In the genomic region with DNA sequence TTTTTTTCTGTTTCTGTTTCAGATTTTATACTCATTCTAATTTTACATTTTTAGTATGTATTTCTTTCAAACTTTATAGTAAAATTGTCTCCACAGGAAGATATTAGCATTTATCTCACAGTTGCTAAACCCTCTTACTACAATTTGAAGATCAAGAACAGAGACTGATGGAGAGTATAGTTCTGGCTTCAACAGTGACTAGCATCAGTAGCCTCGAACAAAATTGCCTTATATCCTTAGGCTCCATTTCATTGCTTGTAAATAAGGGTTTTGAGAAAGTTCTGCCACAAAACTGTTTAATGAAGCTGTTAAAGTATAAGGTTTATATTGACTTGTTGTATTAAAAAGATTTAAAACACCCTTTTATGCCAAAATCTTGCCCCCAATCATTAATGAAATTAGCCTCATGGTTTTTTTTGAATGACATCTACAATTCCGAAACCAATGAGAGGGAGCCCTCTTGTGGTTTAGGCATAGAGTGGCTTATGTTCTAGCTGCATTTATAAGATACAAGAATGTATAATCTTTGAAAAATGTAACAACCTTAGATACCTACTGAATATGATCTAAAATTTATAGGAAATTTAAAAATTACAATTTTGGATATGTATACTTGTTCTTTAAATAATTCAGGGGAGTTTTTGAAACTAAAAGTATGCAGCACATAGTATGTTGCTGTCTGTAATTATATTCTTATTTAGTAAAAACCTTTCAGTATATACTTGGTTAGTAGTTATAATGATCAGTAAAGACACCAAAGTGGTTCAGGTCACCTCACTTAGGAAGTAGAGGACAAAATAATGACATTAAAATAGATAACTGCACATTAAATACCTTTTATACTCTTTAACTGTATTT, we compare ENCODE assay signal across 9 cellular contexts.
DNase-seq lines count a peak whose midpoint lies in the region; ATAC-seq, FAIRE-seq and TF ChIP-seq lines count a peak whose summit lies in the region.
"Had no signal": no experiment of that assay in that cellular context is flagged by ENCODE, and none has a peak within 500 bp of the region (broad histone marks: within the 10 kb centered on the region; RNA-seq: fewer than 3 reads in every experiment).

No MANE protein-coding gene starts in this region.

- H3K36me3 Mint-ChIP-seq in Caco-2 (ENCODE audit: insufficient read depth, unreplicated experiment) = no peaks in the 10 kb centered on the region

- TF ChIP-seq CTCF in Caco-2 (IDR thresholded peaks at IDR 0.05; ENCODE audit: insufficient read depth in 1 of 2, low read depth in 1 of 2, low read length in 1 of 2, severe bottlenecking in 1 of 2, unreplicated experiment in 1 of 2) = peak; percentile 69 to 85
- peak; percentile 61; the same call in 1 of the 2 replicates for TF ChIP-seq CTCF in Panc1 (IDR thresholded peaks at IDR 0.05)
- TF ChIP-seq CTCF in pancreas (IDR thresholded peaks at IDR 0.05) = peak in 3 of 4 donors; percentile 45 to 63 (median 58)

- ATAC-seq in GM19043 (IDR thresholded peaks at IDR 0.05; ENCODE audit: low read depth, unreplicated experiment) (peak; percentile 67), HG03442 (IDR thresholded peaks at IDR 0.05; ENCODE audit: unreplicated experiment) (peak; percentile 60), Panc1 (no peak), pancreas (peak in 3 of 4 donors; percentile 75 to 87 (median 77)), GM21723 (IDR thresholded peaks at IDR 0.05; ENCODE audit: unreplicated experiment) (no peak), HG03139 (IDR thresholded peaks at IDR 0.05; ENCODE audit: unreplicated experiment) (no peak)

- BruUV-seq in Caco-2 (replicated peaks; lab: Mats Ljungman, UMichigan) (no TSS peak), Panc1 (replicated peaks; lab: Mats Ljungman, UMichigan) (no TSS peak)

- no peaks in the 10 kb centered on the region for H3K9me3 ChIP-seq in Caco-2
- H3K9me3 ChIP-seq in Panc1 (ENCODE audit: control insufficient read depth, insufficient read depth, low read depth, low read length) = no peaks in the 10 kb centered on the region
- no peaks in the 10 kb centered on the region for H3K9me3 ChIP-seq in pancreas

- peak in 1 of 2 experiments; percentile 44 for DNase-seq in Caco-2
- peak; percentile 22 for DNase-seq in Panc1 (ENCODE audit: low read depth, low spot score)
- peak; percentile 80 to 84 for DNase-seq in erythroblast (lab: John Stamatoyannopoulos, UW)
- no peak for DNase-seq in pancreas

- H3K27me3 Mint-ChIP-seq in Caco-2 (ENCODE audit: insufficient read depth, unreplicated experiment) = no peaks in the 10 kb centered on the region

- intact Hi-C loops in Caco-2 (cut with micrococcal nuclease; ENCODE audit: unreplicated experiment) (loop anchor here (1.0 to 2.0 kb wide), 7 partner anchors 83 to 410 kb away; a partner anchor contains a TSS), Panc1 (cut with micrococcal nuclease; ENCODE audit: unreplicated experiment) (loop anchor here (1.0 kb wide), 1 partner anchor 267 kb away; no protein-coding TSS in a partner anchor), pancreas (cut with DNase I) (loop anchor here in 2 of 3 donors (5.0 kb wide), 2 partner anchors 265 to 270 kb away; no protein-coding TSS in a partner anchor)

- 24 to 29% methylated on average over 2 of the region's 2 CpGs for WGBS in pancreas, 2 donors

- CTCF ChIA-PET in Caco-2 (lab: Charles Lee) (interaction anchor here (0.5 to 1.5 kb wide), 7 partner anchors 14 to 743 kb away, joined by 3 to 9 read pairs (median 4); no protein-coding TSS in a partner anchor), Panc1 (lab: Charles Lee) (interaction anchor here (0.5 kb wide), 1 partner anchor 13 kb away, joined by 3 read pairs; no protein-coding TSS in a partner anchor)

- H3K4me1 Mint-ChIP-seq in Caco-2 (ENCODE audit: low read depth, unreplicated experiment) = peaks cover 6% of the 10 kb centered on the region

- H3K4me3 ChIP-seq in Caco-2 (ENCODE audit: low read depth, low read length) (no peak overlapping the region), Panc1 (ENCODE audit: low read depth in 2 of 2, low read length in 2 of 2) (no peak overlapping the region), pancreas (no peak overlapping the region)

- no peak overlapping the region for H3K27ac ChIP-seq in Panc1 (ENCODE audit: low read length)
- no peak overlapping the region for H3K27ac ChIP-seq in pancreas

- H3K36me3 ChIP-seq in Caco-2 (ENCODE audit: control insufficient read depth, insufficient read depth, low read length) (no peaks in the 10 kb centered on the region), Panc1 (ENCODE audit: control insufficient read depth, insufficient read depth, low read length) (no peaks in the 10 kb centered on the region), pancreas (no peaks in the 10 kb centered on the region)

- H3K4me3 Mint-ChIP-seq in Caco-2 (ENCODE audit: unreplicated experiment) = no peak overlapping the region
- H3K4me3 Mint-ChIP-seq: T-helper 1 cell treated with Interleukin-12 subunit alpha and Interleukin-12 subunit beta and Interleukin-4 antibody, amounts not matched to agents 30 μg/mL and 1 μg/mL, for 36 hours had no signal

- no peaks in the 10 kb centered on the region for H3K27me3 ChIP-seq in Caco-2 (replicated peaks; ENCODE audit: control insufficient read depth, insufficient read depth, low read length)
- H3K27me3 ChIP-seq in Panc1 (ENCODE audit: control insufficient read depth, insufficient read depth, low read length) = no peaks in the 10 kb centered on the region
- H3K27me3 ChIP-seq in pancreas = no peaks in the 10 kb centered on the region

- POLR2A ChIA-PET in Caco-2 (lab: Charles Lee) (interaction anchor here (0.5 kb wide), 1 partner anchor 110 kb away, joined by 3 read pairs; no protein-coding TSS in a partner anchor), Panc1 (lab: Charles Lee) (no interaction called here)

- no peaks in the 10 kb centered on the region for H3K9me3 Mint-ChIP-seq in Caco-2 (ENCODE audit: unreplicated experiment)
- H3K9me3 Mint-ChIP-seq: T-helper 1 cell treated with Interleukin-12 subunit alpha and Interleukin-12 subunit beta and Interleukin-4 antibody, amounts not matched to agents 30 μg/mL and 1 μg/mL, for 36 hours had no signal

- H3K27ac Mint-ChIP-seq in Caco-2 (ENCODE audit: unreplicated experiment) = no peak overlapping the region
- H3K27ac Mint-ChIP-seq: T-helper 1 cell treated with Interleukin-12 subunit alpha and Interleukin-12 subunit beta and Interleukin-4 antibody, amounts not matched to agents 30 μg/mL and 1 μg/mL, for 36 hours had no signal

- H3K4me1 ChIP-seq in Caco-2 (peaks cover 6% of the 10 kb centered on the region; the same call in 1 of the 2 replicates), Panc1 (ENCODE audit: control insufficient read depth, insufficient read depth, low read length) (no peaks in the 10 kb centered on the region), pancreas (peaks cover 0 to under 1% (median under 1%) of the 10 kb centered on the region in 3 donors)

- TF ChIP-seq POLR2A in erythroblast (IDR thresholded peaks at IDR 0.05; ENCODE audit: low read length) = no peak

- in situ Hi-C loops in Panc1 (cut with HindIII; ENCODE audit: low pct_unique_long_range_greater_than_20kb, low sequenced_read_pairs) = no loop called here

- peak; percentile 97 for FAIRE-seq in pancreas (lab: Jason Lieb, UNC)

Comparison
In these comparisons a context has a peak if more than half of its experiments do, and no peak if none do; other contexts are left out.
1. DNase-seq: peak in Panc1 (single experiment) and erythroblast (2 of 2); none in pancreas (0 of 6).
2. ATAC-seq: peak in GM19043 (single experiment), HG03442 (single experiment) and pancreas (3 of 4); none in Panc1 (single experiment), GM21723 (single experiment) and HG03139 (single experiment).
3. Peak in every context shown above with its lines, with median percentiles within 50 percentile points of each other: CTCF ChIP-seq.